11 cellular contexts compared by ENCODE assay signal in genomic region chr18:45666006-45666405, GRCh38. TPM values are rescaled to one million over a fixed set of nuclear protein-coding genes. Genes with fewer than 3 reads are reported as not detected.
DNase-seq lines count a peak whose midpoint lies in the region; ATAC-seq, FAIRE-seq and TF ChIP-seq lines count a peak whose summit lies in the region.
"Had no signal": no experiment of that assay in that cellular context is flagged by ENCODE, and none has a peak within 500 bp of the region (broad histone marks: within the 10 kb centered on the region; RNA-seq: fewer than 3 reads in every experiment).

No MANE protein-coding gene starts in this region.

- no peak for TF ChIP-seq CTCF in PC-9 (conservative IDR thresholded peaks at IDR 0.05)
- TF ChIP-seq CTCF in endothelial cell (IDR thresholded peaks at IDR 0.05; ENCODE audit: unreplicated experiment), result no peak
- no peak for TF ChIP-seq CTCF in ascending aorta (IDR thresholded peaks at IDR 0.05)

- no peak overlapping the region for H3K27ac ChIP-seq in PC-9
- H3K27ac ChIP-seq in small intestine (ENCODE audit: low read depth in 1 of 2, low read length in 1 of 2), result no peak overlapping the region
- H3K27ac ChIP-seq in ascending aorta, result no peak overlapping the region

- H3K79me2 ChIP-seq in PC-9 (ENCODE audit: low read depth), result no peaks in the 10 kb centered on the region

- H3K36me3 ChIP-seq in PC-9 (ENCODE audit: low read depth) (no peaks in the 10 kb centered on the region), small intestine (ENCODE audit: control insufficient read depth in 2 of 2, insufficient read depth in 2 of 2, low read length in 2 of 2) (no peaks in the 10 kb centered on the region), ascending aorta (no peaks in the 10 kb centered on the region)

- no peaks in the 10 kb centered on the region for H3K27me3 Mint-ChIP-seq in activated T-cell treated with anti-CD3 and anti-CD28 coated beads, Interleukin-2, amount 50 U/mL, for 24 hours
- no peaks in the 10 kb centered on the region for H3K27me3 Mint-ChIP-seq in activated T-cell treated with anti-CD3 and anti-CD28 coated beads, Interleukin-2, amount 50 U/mL, for 4 hours (ENCODE audit: low read depth)
- no peaks in the 10 kb centered on the region for H3K27me3 Mint-ChIP-seq in endothelial cell (ENCODE audit: unreplicated experiment)

- intact Hi-C loops in PC-9 (cut with micrococcal nuclease; ENCODE audit: unreplicated experiment), result loop anchor here (5.0 kb wide), 1 partner anchor 406 kb away; the partner anchor contains the start of gene PSTPIP2
- intact Hi-C loops in ascending aorta (cut with DNase I), result loop anchor here (5.0 to 10.0 kb wide), 2 partner anchors 186 to 409 kb away; partner anchors contain the start of gene PSTPIP2

- no peak for FAIRE-seq in small intestine (lab: Jason Lieb, UNC)
- FAIRE-seq: TTC549 had no signal

- no peaks in the 10 kb centered on the region for H3K9me2 ChIP-seq in PC-9 (ENCODE audit: insufficient read depth)

- POLR2A ChIA-PET in PC-9 (lab: Charles Lee; ENCODE audit: unreplicated experiment), result no interaction called here

- H3K4me1 ChIP-seq in PC-9 (replicated peaks; ENCODE audit: insufficient read depth), result peaks cover 9% of the 10 kb centered on the region
- peaks cover 0 to 3% of the 10 kb centered on the region in 2 donors for H3K4me1 ChIP-seq in small intestine (ENCODE audit: control insufficient read depth in 2 of 2, insufficient read depth in 1 of 2, low read depth in 1 of 2, low read length in 1 of 2)
- peaks cover 8 to 30% of the 10 kb centered on the region in 2 donors for H3K4me1 ChIP-seq in ascending aorta

- H3K27me3 ChIP-seq in PC-9 (ENCODE audit: insufficient read depth, low read depth) (no peaks in the 10 kb centered on the region; the same call in 1 of the 2 replicates), small intestine (ENCODE audit: control insufficient read depth in 2 of 2, insufficient read depth in 2 of 2, low read length in 2 of 2) (no peaks in the 10 kb centered on the region), ascending aorta (no peaks in the 10 kb centered on the region)

- no peaks in the 10 kb centered on the region for H3K9me3 Mint-ChIP-seq in activated T-cell treated with anti-CD3 and anti-CD28 coated beads, Interleukin-2, amount 50 U/mL, for 24 hours
- H3K9me3 Mint-ChIP-seq in activated T-cell treated with anti-CD3 and anti-CD28 coated beads, Interleukin-2, amount 50 U/mL, for 4 hours, result no peaks in the 10 kb centered on the region
- H3K9me3 Mint-ChIP-seq in endothelial cell (ENCODE audit: unreplicated experiment), result no peaks in the 10 kb centered on the region

- H3K4me2 ChIP-seq in PC-9, result peak overlapping the region; percentile 28; the same call in 1 of the 2 replicates

- DNase-seq in activated T-cell treated with anti-CD3 and anti-CD28 coated beads, Interleukin-2, amount 50 U/mL, for 24 hours, result no peak
- DNase-seq in activated T-cell treated with anti-CD3 and anti-CD28 coated beads, Interleukin-2, amount 50 U/mL, for 4 hours, result no peak
- no peak for DNase-seq in PC-9
- peak; percentile 32 for DNase-seq in endothelial cell (ENCODE audit: low spot score)
- peak; percentile 29 for DNase-seq in small intestine
- no peak for DNase-seq in midbrain (lab: John Stamatoyannopoulos, UW)
- DNase-seq in ascending aorta (ENCODE audit: low spot score in 2 of 2), result no peak
- DNase-seq in stimulated activated naive CD4-positive, alpha-beta T cell treated with Interleukin-2 at 50 U/mL for 16 hours (lab: John Stamatoyannopoulos, UW), result no peak
- DNase-seq: activated naive CD4-positive, alpha-beta T cell; NCI-H748 treated with DMSO at 0.1 percent for 48 hours had no signal

- 77 to 81% (median 81%) methylated on average over 7 of the region's 7 CpGs for WGBS in small intestine, 3 donors

- H3K4me3 Mint-ChIP-seq in activated T-cell treated with anti-CD3 and anti-CD28 coated beads, Interleukin-2, amount 50 U/mL, for 24 hours, result peak overlapping the region; percentile 1
- H3K4me3 Mint-ChIP-seq in activated T-cell treated with anti-CD3 and anti-CD28 coated beads, Interleukin-2, amount 50 U/mL, for 4 hours, result no peak overlapping the region
- no peak overlapping the region for H3K4me3 Mint-ChIP-seq in endothelial cell (ENCODE audit: unreplicated experiment)

- peak overlapping the region; percentile 72; the same call in 1 of the 2 replicates for H2AFZ ChIP-seq in PC-9

- peaks cover 63% of the 10 kb centered on the region for H3K4me1 Mint-ChIP-seq in activated T-cell treated with anti-CD3 and anti-CD28 coated beads, Interleukin-2, amount 50 U/mL, for 24 hours (ENCODE audit: low read depth)
- H3K4me1 Mint-ChIP-seq in activated T-cell treated with anti-CD3 and anti-CD28 coated beads, Interleukin-2, amount 50 U/mL, for 4 hours (ENCODE audit: low read depth), result peaks cover 59% of the 10 kb centered on the region
- peaks cover 22% of the 10 kb centered on the region for H3K4me1 Mint-ChIP-seq in endothelial cell (ENCODE audit: unreplicated experiment)

- H3K4me3 ChIP-seq in PC-9 (no peak overlapping the region), small intestine (ENCODE audit: low read depth in 1 of 2, low read length in 2 of 2) (no peak overlapping the region), ascending aorta (no peak overlapping the region)

- no peak for ATAC-seq in activated T-cell treated with anti-CD3 and anti-CD28 coated beads, Interleukin-2, amount 50 U/mL, for 4 hours

- H4K20me1 ChIP-seq in PC-9 (ENCODE audit: insufficient read depth), result no peaks in the 10 kb centered on the region

- H3K9me3 ChIP-seq in PC-9 (ENCODE audit: insufficient read depth, low read depth) (no peaks in the 10 kb centered on the region), small intestine (ENCODE audit: control insufficient read depth, low read depth) (no peaks in the 10 kb centered on the region), ascending aorta (no peaks in the 10 kb centered on the region)

- H3K36me3 Mint-ChIP-seq in activated T-cell treated with anti-CD3 and anti-CD28 coated beads, Interleukin-2, amount 50 U/mL, for 24 hours (ENCODE audit: low read depth), result no peaks in the 10 kb centered on the region
- H3K36me3 Mint-ChIP-seq in activated T-cell treated with anti-CD3 and anti-CD28 coated beads, Interleukin-2, amount 50 U/mL, for 4 hours (ENCODE audit: insufficient read depth), result no peaks in the 10 kb centered on the region
- no peaks in the 10 kb centered on the region for H3K36me3 Mint-ChIP-seq in endothelial cell (ENCODE audit: low read depth, unreplicated experiment)

- CTCF ChIA-PET in PC-9 (lab: Charles Lee), result interaction anchor here (0.7 to 1.0 kb wide), 3 partner anchors 288 to 410 kb away, joined by 3 to 26 read pairs (median 10); no protein-coding TSS in a partner anchor

- BruUV-seq in PC-9 (replicated peaks; lab: Mats Ljungman, UMichigan), result no TSS peak

- H3F3A ChIP-seq in PC-9 (ENCODE audit: insufficient read depth, low read depth), result no peaks in the 10 kb centered on the region

- H3K27ac Mint-ChIP-seq in activated T-cell treated with anti-CD3 and anti-CD28 coated beads, Interleukin-2, amount 50 U/mL, for 24 hours, result peak overlapping the region; percentile 90
- H3K27ac Mint-ChIP-seq in endothelial cell (ENCODE audit: unreplicated experiment), result peak overlapping the region; percentile 85

RNA-seq across cellular contexts. Expression of gene SLC14A2, which starts 50.7 kb away (rescaled TPM):
- not detected for total RNA-seq in activated T-cell treated with anti-CD3 and anti-CD28 coated beads, Interleukin-2, amount 50 U/mL, for 4 hours
- total RNA-seq in PC-9 (2021) (not detected in 2 replicates), endothelial cell (ENCODE audit: unreplicated experiment) (0.31 TPM), ascending aorta (not detected)
- polyA plus RNA-seq in small intestine, result 1 to 10 TPM in 1 of 3 donors, under 1 TPM in 2; 0.04 to 1.8 (median 0.81) TPM

RNA-seq across cellular contexts. Expression of gene SLC14A1, which starts 58.0 kb away (rescaled TPM):
- total RNA-seq in activated T-cell treated with anti-CD3 and anti-CD28 coated beads, Interleukin-2, amount 50 U/mL, for 4 hours, result under 1 TPM in 1 of 3 donors, not detected in 2; 0.24 TPM
- not detected in 2 replicates for total RNA-seq in PC-9 (2021)
- total RNA-seq in endothelial cell (ENCODE audit: unreplicated experiment), result 0.36 TPM
- polyA plus RNA-seq in small intestine, result 1 to 10 TPM in 1 of 3 donors, not detected in 2; 1.3 TPM
- total RNA-seq in ascending aorta, result 42.7 TPM

Comparison
In these comparisons a context has a peak if more than half of its experiments do, and no peak if none do; other contexts are left out.
1. DNase-seq: peak in endothelial cell (single experiment) and small intestine (single experiment); none in activated T-cell treated with anti-CD3 and anti-CD28 coated beads, Interleukin-2, amount 50 U/mL, for 24 hours (single experiment), activated T-cell treated with anti-CD3 and anti-CD28 coated beads, Interleukin-2, amount 50 U/mL, for 4 hours (single experiment), PC-9 (0 of 2), midbrain (single experiment), ascending aorta (0 of 2) and stimulated activated naive CD4-positive, alpha-beta T cell treated with Interleukin-2 at 50 U/mL for 16 hours (single experiment).
2. RNA of gene SLC14A1, which starts 58.0 kb away (total RNA-seq): 42.7 TPM in ascending aorta (single experiment); 0.36 TPM in endothelial cell (single experiment), 0.24 TPM in activated T-cell treated with anti-CD3 and anti-CD28 coated beads, Interleukin-2, amount 50 U/mL, for 4 hours and not detected in PC-9; every median in the first group is over 10 times any median in the second.